Comparison of ENCODE assay signal across 8 cellular contexts in genomic region chr4:76688737-76689078, GRCh38.
DNase-seq lines count a peak whose midpoint lies in the region; ATAC-seq and TF ChIP-seq lines count a peak whose summit lies in the region.

No MANE protein-coding gene starts in this region.

- no peaks in the 10 kb centered on the region for H3K36me3 ChIP-seq in IMR-90 (ENCODE audit: control insufficient read depth, insufficient read depth, low read length)

- 54% methylated on average over 3 of the region's 11 CpGs; no CpG with 5 or more reads in 1 of the 2 experiments for WGBS in IMR-90 (ENCODE audit: extremely low coverage in 2 of 2, insufficient read length in 1 of 2), 2 experiments

- POLR2A ChIA-PET in IMR-90 (lab: Charles Lee; ENCODE audit: unreplicated experiment) = interaction anchor here (0.5 kb wide), 1 partner anchor 65 kb away, joined by 4 read pairs; no protein-coding TSS in a partner anchor

- peak overlapping the region; percentile 94 for H2BK5ac ChIP-seq in IMR-90 (ENCODE audit: low read depth, low read length, poor library complexity, severe bottlenecking)

- peaks cover 20 to 34% of the 10 kb centered on the region in 2 experiments; a peak in 3 of 4 replicates for H3K79me1 ChIP-seq in IMR-90 (ENCODE audit: low read depth in 1 of 2, low read length in 2 of 2)

- H2BK15ac ChIP-seq in IMR-90 (ENCODE audit: low read depth, low read length) = peak overlapping the region; percentile 86; the same call in 2 of the 3 replicates

- H3K9me3 ChIP-seq in IMR-90 (ENCODE audit: control insufficient read depth, insufficient read depth, low read length) = no peaks in the 10 kb centered on the region

- peak overlapping the region; percentile 97 for H3K4ac ChIP-seq in IMR-90 (ENCODE audit: low read depth, low read length)

- no peak for TF ChIP-seq POLR2A in IMR-90 (IDR thresholded peaks at IDR 0.05; ENCODE audit: low read depth, low read length)

- intact Hi-C loops in IMR-90 (cut with micrococcal nuclease) = loop anchor here (1.0 kb wide), 1 partner anchor 177 kb away; no protein-coding TSS in a partner anchor

- H4K20me1 ChIP-seq in IMR-90 (ENCODE audit: insufficient read depth, low read length) = no peaks in the 10 kb centered on the region; the same call in 1 of the 2 replicates

- peak; percentile 21 for DNase-seq in COR-L47 (lab: John Stamatoyannopoulos, UW)
- DNase-seq in IMR-90 = peak; percentile 38
- DNase-seq in choroid plexus epithelial cell (ENCODE audit: low read depth) = peak; percentile 66
- DNase-seq in natural killer cell treated with Interleukin-12 subunit alpha and Interleukin-12 subunit beta and Interleukin-15 and Interleukin-18, amount 100 ng/mL, for 72 hours (ENCODE audit: low spot score) = no peak
- DNase-seq in stimulated activated CD4-positive, alpha-beta T cell treated with anti-CD3 and anti-CD28 coated beads, Interleukin-4, amount 100 ng/mL, for 1 hour = no peak
- DNase-seq in stimulated activated CD8-positive, alpha-beta memory T cell treated with anti-CD3 and anti-CD28 coated beads, Interleukin-4, amount 100 ng/mL, for 48 hours = no peak

- peak overlapping the region; percentile 95 for H2BK120ac ChIP-seq in IMR-90 (ENCODE audit: low read depth, low read length)

- in situ Hi-C loops in IMR-90 (cut with MboI; ENCODE audit: low sequenced_read_pairs) = no loop called here

- H3K4me3 ChIP-seq in IMR-90 (ENCODE audit: insufficient read depth, low read depth, low read length) (peak overlapping the region; percentile 97), choroid plexus epithelial cell (ENCODE audit: low read depth, low read length) (peak overlapping the region; percentile 63)

- peaks cover 38 to 57% of the 10 kb centered on the region in 2 donors for H3K27me3 Mint-ChIP-seq in natural killer cell treated with Interleukin-12 subunit alpha and Interleukin-12 subunit beta and Interleukin-15 and Interleukin-18, amount 100 ng/mL, for 72 hours

- H3K9me1 ChIP-seq in IMR-90 (ENCODE audit: insufficient read depth, low read length) = peaks cover 6% of the 10 kb centered on the region

- H3K4me2 ChIP-seq in IMR-90 (ENCODE audit: low read depth, low read length) = peak overlapping the region; percentile 95

- peak overlapping the region; percentile 84 for H4K91ac ChIP-seq in IMR-90 (ENCODE audit: insufficient read depth, low read depth, low read length)

- peaks cover 12% of the 10 kb centered on the region for H3K4me1 ChIP-seq in IMR-90 (ENCODE audit: control insufficient read depth, insufficient read depth, low read length)

- peak overlapping the region; percentile 98 for H3K23ac ChIP-seq in IMR-90 (ENCODE audit: low read depth, low read length)

- peak overlapping the region; percentile 99 for H3K9ac ChIP-seq in IMR-90 (ENCODE audit: low read depth, low read length)

- peak overlapping the region; percentile 77; the same call in 1 of the 2 replicates for H4K5ac ChIP-seq in IMR-90 (ENCODE audit: low read depth, low read length)

- no peaks in the 10 kb centered on the region for H3K36me3 Mint-ChIP-seq in natural killer cell treated with Interleukin-12 subunit alpha and Interleukin-12 subunit beta and Interleukin-15 and Interleukin-18, amount 100 ng/mL, for 72 hours

- CTCF ChIA-PET in IMR-90 (lab: Yijun Ruan, JAX) = interaction anchor here (0.6 to 0.9 kb wide), 2 partner anchors 16 to 171 kb away, joined by 4 to 6 read pairs; no protein-coding TSS in a partner anchor

- TF ChIP-seq RAD21 in IMR-90 (IDR thresholded peaks at IDR 0.05; ENCODE audit: low read length) = no peak

- H3K27me3 ChIP-seq in IMR-90 (ENCODE audit: control insufficient read depth, insufficient read depth, low read length) = no peaks in the 10 kb centered on the region

- peak overlapping the region; percentile 92 for H2AFZ ChIP-seq in IMR-90 (replicated peaks; ENCODE audit: low read length, poor library complexity)

- dilution Hi-C loops in IMR-90 (cut with HindIII; ENCODE audit: low sequenced_read_pairs, unreplicated experiment) = no loop called here

- peak overlapping the region; percentile 90 for H3K56ac ChIP-seq in IMR-90 (ENCODE audit: extremely low read depth, insufficient read depth, low read length)

- H2BK20ac ChIP-seq in IMR-90 (ENCODE audit: low read depth, low read length) = peak overlapping the region; percentile 81; the same call in 1 of the 2 replicates

- no peak overlapping the region for H3K27ac Mint-ChIP-seq in natural killer cell treated with Interleukin-12 subunit alpha and Interleukin-12 subunit beta and Interleukin-15 and Interleukin-18, amount 100 ng/mL, for 72 hours

- peak overlapping the region; percentile 98 for H3K14ac ChIP-seq in IMR-90 (replicated peaks; ENCODE audit: low read depth, low read length)

- no peak overlapping the region; the same call in 1 of the 2 replicates for H2AK5ac ChIP-seq in IMR-90 (ENCODE audit: low read depth, low read length)

- BruUV-seq in IMR-90 (replicated peaks; lab: Mats Ljungman, UMichigan) = no TSS peak

- H4K8ac ChIP-seq in IMR-90 (ENCODE audit: low read depth in 2 of 2, low read length in 2 of 2) = peak overlapping the region; percentile 56 to 88; a peak in 3 of 4 replicates

- peak overlapping the region; percentile 99 for H3K27ac ChIP-seq in IMR-90 (ENCODE audit: insufficient read depth, low read length)

- TF ChIP-seq CTCF in IMR-90 (conservative IDR thresholded peaks at IDR 0.05; ENCODE audit: low read depth, low read length) (no peak), choroid plexus epithelial cell (conservative IDR thresholded peaks at IDR 0.05; ENCODE audit: low read depth, low read length) (no peak)

- H3K18ac ChIP-seq in IMR-90 (ENCODE audit: low read depth, low read length) = peak overlapping the region; percentile 84

- H3K9me3 Mint-ChIP-seq in natural killer cell treated with Interleukin-12 subunit alpha and Interleukin-12 subunit beta and Interleukin-15 and Interleukin-18, amount 100 ng/mL, for 72 hours = no peaks in the 10 kb centered on the region

- H3K4me3 Mint-ChIP-seq in natural killer cell treated with Interleukin-12 subunit alpha and Interleukin-12 subunit beta and Interleukin-15 and Interleukin-18, amount 100 ng/mL, for 72 hours = peak overlapping the region; percentile 32

- no peak for ATAC-seq in IMR-90 (ENCODE audit: low read depth)
- ATAC-seq in natural killer cell treated with Interleukin-12 subunit alpha and Interleukin-12 subunit beta and Interleukin-15 and Interleukin-18, amount 100 ng/mL, for 72 hours = no peak
- no peak for ATAC-seq in GM19324 (IDR thresholded peaks at IDR 0.05; ENCODE audit: low FRiP score, unreplicated experiment)
- ATAC-seq in GM21423 (IDR thresholded peaks at IDR 0.05; ENCODE audit: unreplicated experiment) = no peak

- peaks cover 0 to 9% of the 10 kb centered on the region in 2 donors for H3K4me1 Mint-ChIP-seq in natural killer cell treated with Interleukin-12 subunit alpha and Interleukin-12 subunit beta and Interleukin-15 and Interleukin-18, amount 100 ng/mL, for 72 hours (ENCODE audit: low read depth in 2 of 2)

- H2AK9ac ChIP-seq in IMR-90 (replicated peaks; ENCODE audit: low read depth, low read length, poor library complexity) = peak overlapping the region; percentile 91

TF ChIP-seq in IMR-90, 13 proteins besides CTCF, POLR2A, EP300 and RAD21:
- no peak for TF ChIP-seq CHD1 (IDR thresholded peaks at IDR 0.05; ENCODE audit: low read depth, low read length)
- TF ChIP-seq FOS (IDR thresholded peaks at IDR 0.05; ENCODE audit: low read depth, low read length) = no peak
- TF ChIP-seq, protein P1, sequence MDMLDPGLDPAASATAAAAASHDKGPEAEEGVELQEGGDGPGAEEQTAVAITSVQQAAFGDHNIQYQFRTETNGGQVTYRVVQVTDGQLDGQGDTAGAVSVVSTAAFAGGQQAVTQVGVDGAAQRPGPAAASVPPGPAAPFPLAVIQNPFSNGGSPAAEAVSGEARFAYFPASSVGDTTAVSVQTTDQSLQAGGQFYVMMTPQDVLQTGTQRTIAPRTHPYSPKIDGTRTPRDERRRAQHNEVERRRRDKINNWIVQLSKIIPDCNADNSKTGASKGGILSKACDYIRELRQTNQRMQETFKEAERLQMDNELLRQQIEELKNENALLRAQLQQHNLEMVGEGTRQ (IDR thresholded peaks at IDR 0.05; ENCODE audit: low read depth, low read length) = no peak
- no peak for TF ChIP-seq RCOR1 (IDR thresholded peaks at IDR 0.05; ENCODE audit: insufficient replicate concordance, low read length)
- no peak for TF ChIP-seq NFE2L2 (IDR thresholded peaks at IDR 0.05; ENCODE audit: low read depth, low read length)
- TF ChIP-seq MAZ (IDR thresholded peaks at IDR 0.05; ENCODE audit: borderline replicate concordance, low read depth, low read length) = no peak
- TF ChIP-seq RFX5 (IDR thresholded peaks at IDR 0.05; ENCODE audit: low read depth, low read length) = no peak
- no peak for TF ChIP-seq SMC3 (IDR thresholded peaks at IDR 0.05; ENCODE audit: low read depth, low read length)
- no peak for TF ChIP-seq MXI1 (IDR thresholded peaks at IDR 0.05; ENCODE audit: borderline replicate concordance, low read depth, low read length)
- no peak for TF ChIP-seq MAFK (IDR thresholded peaks at IDR 0.05; ENCODE audit: low read depth, low read length)
- TF ChIP-seq, protein P2, sequence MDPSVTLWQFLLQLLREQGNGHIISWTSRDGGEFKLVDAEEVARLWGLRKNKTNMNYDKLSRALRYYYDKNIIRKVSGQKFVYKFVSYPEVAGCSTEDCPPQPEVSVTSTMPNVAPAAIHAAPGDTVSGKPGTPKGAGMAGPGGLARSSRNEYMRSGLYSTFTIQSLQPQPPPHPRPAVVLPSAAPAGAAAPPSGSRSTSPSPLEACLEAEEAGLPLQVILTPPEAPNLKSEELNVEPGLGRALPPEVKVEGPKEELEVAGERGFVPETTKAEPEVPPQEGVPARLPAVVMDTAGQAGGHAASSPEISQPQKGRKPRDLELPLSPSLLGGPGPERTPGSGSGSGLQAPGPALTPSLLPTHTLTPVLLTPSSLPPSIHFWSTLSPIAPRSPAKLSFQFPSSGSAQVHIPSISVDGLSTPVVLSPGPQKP (IDR thresholded peaks at IDR 0.05; ENCODE audit: borderline replicate concordance, low read depth, low read length) = no peak
TF ChIP-seq in IMR-90: peak in this region for 0.

Comparison
In these comparisons a context has a peak if more than half of its experiments do, and no peak if none do; other contexts are left out.
1. DNase-seq: peak in COR-L47 (single experiment), IMR-90 (single experiment) and choroid plexus epithelial cell (single experiment); none in natural killer cell treated with Interleukin-12 subunit alpha and Interleukin-12 subunit beta and Interleukin-15 and Interleukin-18, amount 100 ng/mL, for 72 hours (single experiment), stimulated activated CD4-positive, alpha-beta T cell treated with anti-CD3 and anti-CD28 coated beads, Interleukin-4, amount 100 ng/mL, for 1 hour (single experiment) and stimulated activated CD8-positive, alpha-beta memory T cell treated with anti-CD3 and anti-CD28 coated beads, Interleukin-4, amount 100 ng/mL, for 48 hours (single experiment).